ENCODE assay signal across 1 cellular context in the genomic region with DNA sequence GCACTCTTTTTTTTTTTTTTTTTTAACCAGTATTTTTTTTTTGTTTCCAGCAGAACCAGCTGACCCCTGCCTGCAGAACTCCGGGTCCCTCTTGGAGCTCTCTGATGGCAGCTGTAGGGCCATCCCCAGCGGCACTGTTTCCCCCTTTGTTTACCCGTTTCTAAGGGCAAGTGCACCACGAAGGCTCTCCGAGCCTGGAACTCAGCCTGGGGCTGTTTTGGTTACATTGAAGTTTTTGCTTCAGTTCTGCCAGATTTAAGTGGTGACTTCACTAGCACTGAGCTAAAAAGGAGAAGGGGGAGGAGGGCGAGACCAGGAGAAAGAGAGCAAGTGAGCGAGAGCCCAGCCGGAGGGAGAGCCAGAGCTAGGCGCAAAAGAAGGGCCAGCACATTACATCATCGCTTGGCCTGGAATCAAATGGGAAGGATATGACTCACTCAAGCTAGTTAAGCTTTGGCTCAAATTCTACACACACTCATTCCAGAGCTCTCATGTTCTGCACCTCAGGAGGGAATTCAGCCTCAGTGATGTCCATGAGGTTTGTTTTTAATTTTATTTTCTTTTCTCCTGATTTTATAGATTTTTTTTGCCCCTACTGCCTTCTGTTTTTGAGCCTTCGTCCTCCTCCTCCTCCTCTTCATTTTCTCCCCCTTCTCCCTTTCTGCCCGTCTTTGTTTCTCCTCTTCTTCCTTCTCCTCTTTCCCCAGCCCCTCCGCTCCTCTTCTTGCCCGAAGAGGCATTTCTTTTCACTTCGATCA.
TF ChIP-seq lines count a peak whose summit lies in the region.

No MANE protein-coding gene starts in this region.

TF ChIP-seq in K562, 482 proteins besides CTCF, POLR2A, EP300 and RAD21 (continued from another document):
- TF ChIP-seq ATF3 (IDR thresholded peaks at IDR 0.05) (peak; percentile 95), ATF3 (CRISPR knock-in tag; conservative IDR thresholded peaks at IDR 0.05) (peak; percentile 56; the same call in 1 of the 2 replicates), FOSL1 (tag; conservative IDR thresholded peaks at IDR 0.05) (peak; percentile 91), SMARCA4 (IDR thresholded peaks at IDR 0.05) (peak; percentile 24; the same call in 1 of the 2 replicates), JUN (IDR thresholded peaks at IDR 0.05; ENCODE audit: borderline replicate concordance, low read depth, low read length) (peak; percentile 69), JUN (CRISPR knock-in tag; IDR thresholded peaks at IDR 0.05; ENCODE audit: borderline replicate concordance) (no peak), LARP7 (IDR thresholded peaks at IDR 0.05) (no peak)
